Comparison of ENCODE assay signal across 8 cellular contexts in the genomic region with DNA sequence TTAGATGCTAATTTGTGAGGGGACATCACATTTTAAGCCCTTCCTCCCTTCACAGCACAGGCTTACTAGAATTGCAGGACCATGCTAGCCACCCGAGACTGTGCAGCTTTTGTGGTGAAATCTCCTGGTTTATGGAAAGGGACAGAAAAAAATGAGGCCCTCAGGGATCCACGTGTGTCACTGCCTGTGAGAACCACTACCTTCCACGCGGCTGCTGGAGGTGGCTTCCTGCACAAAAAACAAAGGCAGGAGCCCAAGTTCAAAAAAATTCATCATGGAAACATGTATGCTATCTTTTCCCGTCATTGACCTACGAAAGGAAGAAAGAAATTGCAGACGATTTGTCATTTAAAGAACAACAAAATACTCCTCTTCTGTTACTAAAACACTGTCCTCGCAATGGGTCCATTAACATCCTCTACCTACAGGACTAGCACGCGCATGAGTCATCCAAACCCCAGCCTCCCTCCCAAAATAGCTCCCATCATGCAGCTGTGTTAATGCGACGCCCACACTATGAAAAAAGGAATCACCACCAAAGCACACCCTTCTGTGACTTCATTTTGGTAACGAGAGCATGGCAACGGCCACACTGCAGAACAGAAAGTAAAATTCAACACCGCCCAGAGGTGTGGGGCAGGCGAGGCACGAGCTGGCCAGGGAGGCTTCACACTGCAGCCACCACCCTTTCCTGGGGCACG. TPM values are rescaled to one million over a fixed set of nuclear protein-coding genes. Genes with fewer than 3 reads are reported as not detected.
A peak's percentile ranks its signal among the peaks of the same experiment; 100 is the strongest.
DNase-seq lines count a peak whose midpoint lies in the region; ATAC-seq and TF ChIP-seq lines count a peak whose summit lies in the region.

No MANE protein-coding gene starts in this region.

- H3K27ac Mint-ChIP-seq in activated CD8-positive, alpha-beta T cell treated with anti-CD3 and anti-CD28 coated beads for 36 hours = peak overlapping the region; percentile 82

- peak; percentile 91 for ATAC-seq in GM19467 (IDR thresholded peaks at IDR 0.05; ENCODE audit: unreplicated experiment)
- peak; percentile 98 for ATAC-seq in HG03520 (IDR thresholded peaks at IDR 0.05; ENCODE audit: unreplicated experiment)
- peak; percentile 95 for ATAC-seq in activated CD8-positive, alpha-beta T cell treated with anti-CD3 and anti-CD28 coated beads for 36 hours
- peak; percentile 61 to 91 (median 81) for ATAC-seq in heart right ventricle

- no peaks in the 10 kb centered on the region for H3K9me3 Mint-ChIP-seq in activated CD8-positive, alpha-beta T cell treated with anti-CD3 and anti-CD28 coated beads for 36 hours

- H3K27me3 Mint-ChIP-seq in activated CD8-positive, alpha-beta T cell treated with anti-CD3 and anti-CD28 coated beads for 36 hours = no peaks in the 10 kb centered on the region

- H3K27me3 ChIP-seq in heart right ventricle = no peaks in the 10 kb centered on the region

- H3K4me1 ChIP-seq in heart right ventricle = peaks cover 0 to 39% (median 25%) of the 10 kb centered on the region in 9 donors

- peak overlapping the region; percentile 24 to 77 (median 59) for H3K27ac ChIP-seq in heart right ventricle

- peaks cover 25% of the 10 kb centered on the region for H3K4me1 Mint-ChIP-seq in activated CD8-positive, alpha-beta T cell treated with anti-CD3 and anti-CD28 coated beads for 36 hours (ENCODE audit: low read depth)

- peak overlapping the region in 6 of 10 donors; percentile 25 to 38 (median 29) for H3K4me3 ChIP-seq in heart right ventricle

- peak; percentile 34 for DNase-seq in Ammon's horn (ENCODE audit: low spot score)
- peak; percentile 82 for DNase-seq in activated CD8-positive, alpha-beta T cell treated with anti-CD3 and anti-CD28 coated beads for 36 hours
- peak in 1 of 2 donors; percentile 54 for DNase-seq in heart right ventricle
- peak; percentile 19 for DNase-seq in stimulated activated CD8-positive, alpha-beta memory T cell treated with anti-CD3 and anti-CD28 coated beads, Interleukin-12 subunit alpha, Interleukin-12 subunit beta, amount 100 ng/mL, for 24 hours (ENCODE audit: extremely low read depth)
- DNase-seq in HK-2 (ENCODE audit: unreplicated experiment) = no peak
- DNase-seq in AG08395 (ENCODE audit: low spot score) = no peak

- H3K36me3 Mint-ChIP-seq in activated CD8-positive, alpha-beta T cell treated with anti-CD3 and anti-CD28 coated beads for 36 hours (ENCODE audit: low read depth) = no peaks in the 10 kb centered on the region

- intact Hi-C loops in activated CD8-positive, alpha-beta T cell treated with anti-CD3 and anti-CD28 coated beads for 36 hours (cut with micrococcal nuclease) = no loop called here
- intact Hi-C loops in heart right ventricle (cut with DNase I) = loop anchor here in 2 of 10 donors (5.0 to 10.0 kb wide), 2 partner anchors 46 to 87 kb away; a partner anchor contains a TSS

- no peaks in the 10 kb centered on the region for H3K9me3 ChIP-seq in heart right ventricle

- H3K4me3 Mint-ChIP-seq in activated CD8-positive, alpha-beta T cell treated with anti-CD3 and anti-CD28 coated beads for 36 hours = peak overlapping the region; percentile 52

- no peak for TF ChIP-seq CTCF in activated CD8-positive, alpha-beta T cell treated with anti-CD3 and anti-CD28 coated beads for 36 hours (IDR thresholded peaks at IDR 0.05)
- no peak for TF ChIP-seq CTCF in heart right ventricle (IDR thresholded peaks at IDR 0.05)

- POLR2A ChIA-PET in activated CD8-positive, alpha-beta T cell treated with anti-CD3 and anti-CD28 coated beads for 36 hours (lab: Charles Lee) = no interaction called here

- CTCF ChIA-PET in activated CD8-positive, alpha-beta T cell treated with anti-CD3 and anti-CD28 coated beads for 36 hours (lab: Charles Lee) = interaction anchor here (1.3 kb wide), 1 partner anchor 42 kb away, joined by 3 read pairs; no protein-coding TSS in a partner anchor

- 60 to 67% methylated on average over 18 of the region's 18 CpGs for WGBS in heart right ventricle, 2 donors

- peaks cover 0 to 39% (median 20%) of the 10 kb centered on the region in 9 donors for H3K36me3 ChIP-seq in heart right ventricle

RNA-seq across cellular contexts. Expression of a gene that starts 45.7 kb away (rescaled TPM):
- under 1 TPM in 1 of 2 experiments, not detected in 1; 0.45 TPM for total RNA-seq in activated CD8-positive, alpha-beta T cell treated with anti-CD3 and anti-CD28 coated beads for 36 hours
- 1 to 10 TPM in 4 of 10 donors, under 1 TPM in 6; 0.25 to 2.4 (median 0.74) TPM for total RNA-seq in heart right ventricle
- polyA plus RNA-seq in heart right ventricle = under 1 TPM; 0.20 to 0.29 TPM

Comparison
In these comparisons a context has a peak if more than half of its experiments do, and no peak if none do; other contexts are left out.
1. DNase-seq: peak in Ammon's horn (single experiment), activated CD8-positive, alpha-beta T cell treated with anti-CD3 and anti-CD28 coated beads for 36 hours (single experiment) and stimulated activated CD8-positive, alpha-beta memory T cell treated with anti-CD3 and anti-CD28 coated beads, Interleukin-12 subunit alpha, Interleukin-12 subunit beta, amount 100 ng/mL, for 24 hours (single experiment); none in HK-2 (single experiment) and AG08395 (single experiment).
2. Peak in every context shown above with its lines, with median percentiles within 50 percentile points of each other: ATAC-seq.